1 cellular context compared by ENCODE assay signal in genomic region chr7:95552010-95552926, GRCh38.
TF ChIP-seq lines count a peak whose summit lies in the region.

No MANE protein-coding gene starts in this region.

TF ChIP-seq in K562, 482 proteins besides CTCF, POLR2A, EP300 and RAD21:
- TF ChIP-seq RBFOX2 (IDR thresholded peaks at IDR 0.05; ENCODE audit: low read depth, low read length) (peak; percentile 53), CREB3L1 (IDR thresholded peaks at IDR 0.05; ENCODE audit: borderline replicate concordance, low read depth) (peak; percentile 27; the same call in 1 of the 2 replicates), MTA3 (IDR thresholded peaks at IDR 0.05; ENCODE audit: borderline replicate concordance) (peak; percentile 47; the same call in 1 of the 2 replicates), ZFX (CRISPR knock-in tag; IDR thresholded peaks at IDR 0.05) (0 out of 2 replicates have a peak, but pooled peaks have one; percentile 17), NFYB (IDR thresholded peaks at IDR 0.05; ENCODE audit: extremely low read depth, insufficient read length) (peak; percentile 62), SREBF1 (IDR thresholded peaks at IDR 0.05; ENCODE audit: borderline replicate concordance, low read depth, low read length) (peak; percentile 86; the same call in 1 of the 2 replicates), POLR2H (tag; IDR thresholded peaks at IDR 0.05; ENCODE audit: low read depth) (peak; percentile 78), CXXC5 (CRISPR knock-in tag; IDR thresholded peaks at IDR 0.05) (peak; percentile 25; the same call in 1 of the 2 replicates), NRF1 (conservative IDR thresholded peaks at IDR 0.05 in 1 of 2, IDR thresholded peaks at IDR 0.05 in 1 of 2) (peak; percentile 29 to 41; a peak in 2 of 4 replicates), POLR2G (IDR thresholded peaks at IDR 0.05; ENCODE audit: low read depth, low read length) (peak; percentile 45; the same call in 1 of the 2 replicates), GTF2A2 (tag; IDR thresholded peaks at IDR 0.05) (peak; percentile 58; the same call in 1 of the 2 replicates)
